In genomic region chr1:90725961-90726715, GRCh38 we compare ENCODE assay signal across 10 cellular contexts. TPM values are rescaled to one million over a fixed set of nuclear protein-coding genes. Genes with fewer than 3 reads are reported as not detected.
DNase-seq lines count a peak whose midpoint lies in the region; ATAC-seq and TF ChIP-seq lines count a peak whose summit lies in the region.
"Had no signal": no experiment of that assay in that cellular context is flagged by ENCODE, and none has a peak within 500 bp of the region (broad histone marks: within the 10 kb centered on the region; RNA-seq: fewer than 3 reads in every experiment).

No MANE protein-coding gene starts in this region.

- H3K4me3 Mint-ChIP-seq in activated T-cell treated with anti-CD3 and anti-CD28 coated beads, Interleukin-2, amount 50 U/mL, for 24 hours, result peak overlapping the region; percentile 30
- H3K4me3 Mint-ChIP-seq in brain, result peak overlapping the region; percentile 71 to 84 (median 78)

- no peak for TF ChIP-seq CTCF in brain (conservative IDR thresholded peaks at IDR 0.05)
- TF ChIP-seq CTCF in stomach (IDR thresholded peaks at IDR 0.05), result no peak
- no peak for TF ChIP-seq CTCF in OCI-LY7 (conservative IDR thresholded peaks at IDR 0.05; ENCODE audit: low read length)

- H3K27me3 ChIP-seq in stomach, result peaks cover 57 to 100% (median 97%) of the 10 kb centered on the region in 3 donors

- no peaks in the 10 kb centered on the region for H4K20me1 ChIP-seq in OCI-LY7 (ENCODE audit: insufficient read depth, low read length)

- H3K36me3 ChIP-seq in stomach, result no peaks in the 10 kb centered on the region
- no peaks in the 10 kb centered on the region for H3K36me3 ChIP-seq in OCI-LY7 (ENCODE audit: insufficient read depth, low read length)
- H3K36me3 ChIP-seq: colonic mucosa had no signal

- H3K27me3 Mint-ChIP-seq in activated T-cell treated with anti-CD3 and anti-CD28 coated beads, Interleukin-2, amount 50 U/mL, for 24 hours, result peaks cover 95% of the 10 kb centered on the region
- H3K27me3 Mint-ChIP-seq in brain, result peaks cover 99% of the 10 kb centered on the region

- no peak for TF ChIP-seq EP300 in stomach (IDR thresholded peaks at IDR 0.05)

- peak overlapping the region; percentile 38 for H3K27ac Mint-ChIP-seq in activated T-cell treated with anti-CD3 and anti-CD28 coated beads, Interleukin-2, amount 50 U/mL, for 24 hours
- H3K27ac Mint-ChIP-seq in brain, result peak overlapping the region in 2 of 5 experiments; percentile 54 to 73

- H3K9me3 Mint-ChIP-seq in activated T-cell treated with anti-CD3 and anti-CD28 coated beads, Interleukin-2, amount 50 U/mL, for 24 hours, result peaks cover 2% of the 10 kb centered on the region
- peaks cover 5 to 21% (median 6%) of the 10 kb centered on the region in 5 experiments for H3K9me3 Mint-ChIP-seq in brain

- H3K36me3 Mint-ChIP-seq in activated T-cell treated with anti-CD3 and anti-CD28 coated beads, Interleukin-2, amount 50 U/mL, for 24 hours (ENCODE audit: low read depth), result no peaks in the 10 kb centered on the region
- H3K36me3 Mint-ChIP-seq in brain, result no peaks in the 10 kb centered on the region

- no peaks in the 10 kb centered on the region for H3K9me2 ChIP-seq in OCI-LY7 (ENCODE audit: insufficient read depth, low read length)

- no peak overlapping the region for H3K4me2 ChIP-seq in OCI-LY7 (ENCODE audit: low read length)

- H2AFZ ChIP-seq in OCI-LY7 (ENCODE audit: low read length), result no peak overlapping the region

- CTCF ChIA-PET in OCI-LY7 (lab: Charles Lee; ENCODE audit: unreplicated experiment), result no interaction called here

- DNase-seq in activated T-cell treated with anti-CD3 and anti-CD28 coated beads, Interleukin-2, amount 50 U/mL, for 24 hours, result no peak
- DNase-seq in activated T-cell treated with anti-CD3 and anti-CD28 coated beads for 4 hours (no peak), medulla oblongata (ENCODE audit: extremely low spot score) (peak; percentile 34), stomach (no peak), OCI-LY7 (ENCODE audit: low spot score) (no peak)
- DNase-seq: colonic mucosa had no signal

- no peak for TF ChIP-seq POLR2A in stomach (IDR thresholded peaks at IDR 0.05)

- H3K9me3 ChIP-seq in stomach (peaks cover 0 to 37% (median 3%) of the 10 kb centered on the region in 4 donors), OCI-LY7 (ENCODE audit: low read length) (no peaks in the 10 kb centered on the region)
- H3K9me3 ChIP-seq: colonic mucosa had no signal

- intact Hi-C loops in stomach (cut with DNase I; ENCODE audit: low total_unique reads), result no loop called here
- intact Hi-C loops in OCI-LY7 (cut with micrococcal nuclease; ENCODE audit: unreplicated experiment), result no loop called here

- POLR2A ChIA-PET in OCI-LY7 (lab: Charles Lee), result no interaction called here

- H3K27ac ChIP-seq in stomach, result no peak overlapping the region
- no peak overlapping the region for H3K27ac ChIP-seq in OCI-LY7 (ENCODE audit: low read depth, low read length, poor library complexity, severe bottlenecking)
- H3K27ac ChIP-seq: colonic mucosa had no signal

- H3K4me1 ChIP-seq in stomach (peaks cover 28 to 78% (median 57%) of the 10 kb centered on the region in 4 donors), OCI-LY7 (ENCODE audit: insufficient read depth, low read length, poor library complexity, severe bottlenecking) (no peaks in the 10 kb centered on the region)
- H3K4me1 ChIP-seq: colonic mucosa had no signal

- H3K4me1 Mint-ChIP-seq in activated T-cell treated with anti-CD3 and anti-CD28 coated beads, Interleukin-2, amount 50 U/mL, for 24 hours (ENCODE audit: low read depth), result peaks cover 63% of the 10 kb centered on the region
- H3K4me1 Mint-ChIP-seq in brain, result peaks cover 76% of the 10 kb centered on the region

- WGBS in stomach, 5 donors, result 5 to 15% (median 7%) methylated on average over 35 of the region's 35 CpGs

- BruUV-seq in OCI-LY7 (replicated peaks; lab: Mats Ljungman, UMichigan), result no TSS peak

- no peaks in the 10 kb centered on the region for H3K79me2 ChIP-seq in OCI-LY7 (ENCODE audit: insufficient read depth, low read depth, low read length)

- H3K4me3 ChIP-seq in stomach (peak overlapping the region; percentile 14 to 40 (median 19)), OCI-LY7 (ENCODE audit: low read depth, low read length, poor library complexity, severe bottlenecking) (no peak overlapping the region)
- H3K4me3 ChIP-seq: colonic mucosa had no signal

- ATAC-seq in GM21576 (IDR thresholded peaks at IDR 0.05; ENCODE audit: unreplicated experiment), result no peak
- ATAC-seq in GM21528 (IDR thresholded peaks at IDR 0.05; ENCODE audit: low FRiP score, unreplicated experiment), result no peak

RNA-seq across cellular contexts. Expression of gene BARHL2, which starts 9.0 kb away (rescaled TPM):
- polyA plus RNA-seq in brain (ENCODE audit: insufficient read depth, low read depth, low replicate concordance), result 1.3 TPM
- not detected for total RNA-seq in stomach
- polyA plus RNA-seq in stomach, result not detected
- total RNA-seq in OCI-LY7 (2014; rRNA removed; shearing (Covaris generic)), result not detected in 2 replicates
- not detected in 2 replicates for total RNA-seq in OCI-LY7 (2022)
- total RNA-seq: colonic mucosa, liver had no signal
- polyA plus RNA-seq: liver had no signal
